Comparison of ENCODE assay signal across 8 cellular contexts in genomic region chr1:172443666-172444453, GRCh38. TPM values are rescaled to one million over a fixed set of nuclear protein-coding genes. Genes with fewer than 3 reads are reported as not detected.
DNase-seq lines count a peak whose midpoint lies in the region; ATAC-seq and TF ChIP-seq lines count a peak whose summit lies in the region.

Gene PIGC (minus strand): TSS chr1:172444069. CDS start chr1:172442622, 1,447 bp downstream.

- ATAC-seq in GM18499 (IDR thresholded peaks at IDR 0.05; ENCODE audit: insufficient read depth, unreplicated experiment): peak; percentile 71
- peak; percentile 100 for ATAC-seq in HG02943 (IDR thresholded peaks at IDR 0.05; ENCODE audit: low read depth, unreplicated experiment)

- no peaks in the 10 kb centered on the region for H4K20me1 ChIP-seq in hepatocyte (ENCODE audit: insufficient read depth, poor library complexity, severe bottlenecking)

- H2AFZ ChIP-seq in hepatocyte: peak within 1 kb of the TSS; percentile 95

- TF ChIP-seq CTCF in hepatocyte (IDR thresholded peaks at IDR 0.05; ENCODE audit: poor library complexity): peak; percentile 94

- peak within 1 kb of the TSS; percentile 78 for H3K27ac ChIP-seq in hepatocyte

- H3K36me3 ChIP-seq in hepatocyte (replicated peaks; ENCODE audit: insufficient read depth, low read depth): no peaks in the 10 kb centered on the region

- DNase-seq in NCI-H187 treated with DMSO at 0.1 percent for 48 hours (lab: John Stamatoyannopoulos, UW): peak; percentile 90
- peak; percentile 17 to 92 (median 80) for DNase-seq in anterior cingulate cortex (lab: John Stamatoyannopoulos, UW)
- peak; percentile 95 for DNase-seq in hepatocyte (ENCODE audit: low spot score)
- peak; percentile 72 for DNase-seq in renal cortical epithelial cell (ENCODE audit: low read depth)
- no peak for DNase-seq in cortex of kidney (lab: John Stamatoyannopoulos, UW)

- peak within 1 kb of the TSS; percentile 92 for H3K4me3 ChIP-seq in hepatocyte

- no peaks in the 10 kb centered on the region for H3K9me3 ChIP-seq in hepatocyte (ENCODE audit: low read depth)

- peaks cover 46% of the 10 kb centered on the region for H3K79me2 ChIP-seq in hepatocyte

- intact Hi-C loops in T-helper 2 cell treated with Interferon-gamma antibody and Interleukin-4, amounts not matched to agents 100 ng/mL and 5 ng/mL, for 36 hours (cut with micrococcal nuclease): loop anchor here (1.0 to 5.0 kb wide), 6 partner anchors 15 to 662 kb away; partner anchors contain the start of gene METTL13

- no peaks in the 10 kb centered on the region for H3K9me2 ChIP-seq in hepatocyte (replicated peaks; ENCODE audit: insufficient read depth)

- H3K4me1 ChIP-seq in hepatocyte (ENCODE audit: insufficient read depth): peaks cover 14% of the 10 kb centered on the region

- 8% methylated on average over 40 of the region's 43 CpGs for WGBS in hepatocyte (ENCODE audit: low lambda C conversion rate, missing lambda C conversion rate)

- peak within 1 kb of the TSS; percentile 86 for H3K4me2 ChIP-seq in hepatocyte

- H3K27me3 ChIP-seq in hepatocyte: no peaks in the 10 kb centered on the region

RNA-seq across cellular contexts. Expression of gene PIGC, which starts in this region (rescaled TPM):
- 21.4 and 22.3 TPM in 2 replicates for total RNA-seq in T-helper 2 cell treated with Interferon-gamma antibody and Interleukin-4, amounts not matched to agents 100 ng/mL and 5 ng/mL, for 36 hours
- total RNA-seq in hepatocyte (38.6 and 42.0 TPM in 2 replicates), renal cortical epithelial cell (23.6 and 31.7 TPM in 2 replicates)
- 43.3 and 47.0 TPM in 2 replicates for polyA plus RNA-seq in hepatocyte
